In the genomic region with DNA sequence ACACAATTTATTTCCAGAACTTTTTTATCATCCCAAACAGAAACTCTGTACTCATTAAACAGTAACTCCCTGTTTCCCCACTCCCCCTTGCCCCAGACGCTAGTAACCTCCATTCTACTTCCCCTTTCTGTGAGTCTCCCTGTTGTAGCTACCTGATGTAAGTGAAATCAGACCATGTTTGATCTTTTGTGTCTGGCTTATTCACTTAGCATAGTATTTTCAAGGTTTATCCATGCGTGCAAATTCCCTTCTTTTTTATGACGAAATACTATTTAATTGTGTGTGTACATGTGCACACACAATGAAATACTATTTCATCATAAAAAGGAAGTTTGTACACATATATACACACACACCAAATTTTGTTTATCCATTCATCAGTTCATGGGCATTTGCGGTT, we compare ENCODE assay signal across 1 cellular context.
TF ChIP-seq lines count a peak whose summit lies in the region.

No MANE protein-coding gene starts in this region.

TF ChIP-seq in K562, 482 proteins besides CTCF, POLR2A, EP300 and RAD21 (continued from another document):
- TF ChIP-seq ATF3 (IDR thresholded peaks at IDR 0.05), result 0 out of 2 replicates have a peak, but pooled peaks have one; percentile 10
- no peak for TF ChIP-seq ATF3 (CRISPR knock-in tag; conservative IDR thresholded peaks at IDR 0.05)
- TF ChIP-seq VEZF1 (CRISPR knock-in tag; IDR thresholded peaks at IDR 0.05), result peak; percentile 29; the same call in 1 of the 2 replicates
- TF ChIP-seq SNAPC5 (CRISPR knock-in tag; IDR thresholded peaks at IDR 0.05), result no peak
- no peak for TF ChIP-seq GABPA (tag; conservative IDR thresholded peaks at IDR 0.05; ENCODE audit: low read depth)
- TF ChIP-seq RBM15 (IDR thresholded peaks at IDR 0.05; ENCODE audit: insufficient read depth, low read length), result no peak
- TF ChIP-seq, protein P1, sequence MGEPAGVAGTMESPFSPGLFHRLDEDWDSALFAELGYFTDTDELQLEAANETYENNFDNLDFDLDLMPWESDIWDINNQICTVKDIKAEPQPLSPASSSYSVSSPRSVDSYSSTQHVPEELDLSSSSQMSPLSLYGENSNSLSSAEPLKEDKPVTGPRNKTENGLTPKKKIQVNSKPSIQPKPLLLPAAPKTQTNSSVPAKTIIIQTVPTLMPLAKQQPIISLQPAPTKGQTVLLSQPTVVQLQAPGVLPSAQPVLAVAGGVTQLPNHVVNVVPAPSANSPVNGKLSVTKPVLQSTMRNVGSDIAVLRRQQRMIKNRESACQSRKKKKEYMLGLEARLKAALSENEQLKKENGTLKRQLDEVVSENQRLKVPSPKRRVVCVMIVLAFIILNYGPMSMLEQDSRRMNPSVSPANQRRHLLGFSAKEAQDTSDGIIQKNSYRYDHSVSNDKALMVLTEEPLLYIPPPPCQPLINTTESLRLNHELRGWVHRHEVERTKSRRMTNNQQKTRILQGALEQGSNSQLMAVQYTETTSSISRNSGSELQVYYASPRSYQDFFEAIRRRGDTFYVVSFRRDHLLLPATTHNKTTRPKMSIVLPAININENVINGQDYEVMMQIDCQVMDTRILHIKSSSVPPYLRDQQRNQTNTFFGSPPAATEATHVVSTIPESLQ (CRISPR knock-in tag; IDR thresholded peaks at IDR 0.05), result no peak
- TF ChIP-seq CEBPB (tag; IDR thresholded peaks at IDR 0.05), result peak; percentile 76
- TF ChIP-seq DDX20 (tag; IDR thresholded peaks at IDR 0.05; ENCODE audit: low read depth), result no peak
- TF ChIP-seq, protein P2, sequence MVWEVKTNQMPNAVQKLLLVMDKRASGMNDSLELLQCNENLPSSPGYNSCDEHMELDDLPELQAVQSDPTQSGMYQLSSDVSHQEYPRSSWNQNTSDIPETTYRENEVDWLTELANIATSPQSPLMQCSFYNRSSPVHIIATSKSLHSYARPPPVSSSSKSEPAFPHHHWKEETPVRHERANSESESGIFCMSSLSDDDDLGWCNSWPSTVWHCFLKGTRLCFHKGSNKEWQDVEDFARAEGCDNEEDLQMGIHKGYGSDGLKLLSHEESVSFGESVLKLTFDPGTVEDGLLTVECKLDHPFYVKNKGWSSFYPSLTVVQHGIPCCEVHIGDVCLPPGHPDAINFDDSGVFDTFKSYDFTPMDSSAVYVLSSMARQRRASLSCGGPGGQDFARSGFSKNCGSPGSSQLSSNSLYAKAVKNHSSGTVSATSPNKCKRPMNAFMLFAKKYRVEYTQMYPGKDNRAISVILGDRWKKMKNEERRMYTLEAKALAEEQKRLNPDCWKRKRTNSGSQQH (CRISPR knock-in tag; IDR thresholded peaks at IDR 0.05), result no peak
- no peak for TF ChIP-seq CEBPG (CRISPR knock-in tag; IDR thresholded peaks at IDR 0.05)
- TF ChIP-seq CEBPG (tag; conservative IDR thresholded peaks at IDR 0.05 in 1 of 2, IDR thresholded peaks at IDR 0.05 in 1 of 2), result peak; percentile 64 to 74
- no peak for TF ChIP-seq ILF3 (IDR thresholded peaks at IDR 0.05; ENCODE audit: borderline replicate concordance)
